ENCODE assay signal across 1 cellular context in the genomic region with DNA sequence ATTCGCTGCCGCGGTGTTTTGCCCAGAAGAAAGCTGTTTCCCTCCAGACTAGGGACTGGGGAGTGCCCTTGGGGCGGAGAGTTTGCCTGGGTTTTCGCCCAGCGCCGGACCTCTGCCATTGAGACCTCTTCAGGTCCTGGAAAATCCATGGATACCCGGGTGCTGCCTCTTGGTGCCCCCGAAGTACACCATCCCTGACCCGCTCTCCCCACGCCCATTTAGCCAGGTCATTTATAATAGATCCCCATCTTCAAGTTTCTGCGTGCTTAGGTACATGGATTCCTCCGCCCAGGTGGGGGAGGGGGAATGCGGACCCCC.
TF ChIP-seq lines count a peak whose summit lies in the region.

No MANE protein-coding gene starts in this region.

TF ChIP-seq in A549, 52 proteins besides CTCF, POLR2A, EP300 and RAD21:
- TF ChIP-seq FOSL2 (IDR thresholded peaks at IDR 0.05) (no peak), FOSL2 (CRISPR knock-in tag; IDR thresholded peaks at IDR 0.05) (no peak), FOSB (CRISPR knock-in tag; IDR thresholded peaks at IDR 0.05) (no peak), CBX8 (IDR thresholded peaks at IDR 0.05) (no peak), NR3C1 (IDR thresholded peaks at IDR 0.05) (no peak), TP53 (CRISPR knock-in tag; IDR thresholded peaks at IDR 0.05) (no peak), RCOR1 (IDR thresholded peaks at IDR 0.05; ENCODE audit: low read depth, low read length) (no peak), CBX2 (IDR thresholded peaks at IDR 0.05; ENCODE audit: borderline replicate concordance, low read depth) (no peak), CHD2 (IDR thresholded peaks at IDR 0.05; ENCODE audit: low read length, partially characterized antibody) (no peak), BHLHE40 (IDR thresholded peaks at IDR 0.05; ENCODE audit: low read depth, low read length) (no peak), ESRRA (IDR thresholded peaks at IDR 0.05; ENCODE audit: borderline replicate concordance, low read length) (no peak), RNF2 (IDR thresholded peaks at IDR 0.05; ENCODE audit: borderline replicate concordance, low read depth) (no peak)
TF ChIP-seq in A549: peak in this region for 0.
